In genomic region chr5:176810084-176810597, GRCh38 we compare ENCODE assay signal across 8 cellular contexts. TPM values are rescaled to one million over a fixed set of nuclear protein-coding genes. Genes with fewer than 3 reads are reported as not detected.
DNase-seq lines count a peak whose midpoint lies in the region; ATAC-seq and TF ChIP-seq lines count a peak whose summit lies in the region.

UNC5A (plus strand) TSS chr5:176810559; CDS start chr5:176810751, 192 bp downstream.

- no peak within 1 kb of the TSS for H3K27ac Mint-ChIP-seq in activated CD4-positive, alpha-beta T cell treated with anti-CD3 and anti-CD28 coated beads, Interleukin-2, amount 10 ng/mL, durations not matched to agents 7 days and 5 days
- no peak within 1 kb of the TSS for H3K27ac Mint-ChIP-seq in natural killer cell treated with Interleukin-12 subunit alpha and Interleukin-12 subunit beta and Interleukin-15 and Interleukin-18, amount 100 ng/mL, for 72 hours

- H3K27me3 ChIP-seq in dorsolateral prefrontal cortex (peaks cover 0 to 42% (median 17%) of the 10 kb centered on the region in 45 donors), transverse colon (peaks cover 93% of the 10 kb centered on the region)

- TF ChIP-seq CTCF in dorsolateral prefrontal cortex (IDR thresholded peaks at IDR 0.05 in 54 of 56, conservative IDR thresholded peaks at IDR 0.05 in 2 of 56; ENCODE audit: low read depth in 1 of 56, partially characterized antibody in 56 of 56), result no peak
- no peak for TF ChIP-seq CTCF in transverse colon (IDR thresholded peaks at IDR 0.05)

- H3K27me3 Mint-ChIP-seq in activated CD4-positive, alpha-beta T cell treated with anti-CD3 and anti-CD28 coated beads, Interleukin-2, amount 10 ng/mL, durations not matched to agents 7 days and 5 days, result peaks cover 60% of the 10 kb centered on the region
- peaks cover 44 to 60% of the 10 kb centered on the region in 2 donors for H3K27me3 Mint-ChIP-seq in natural killer cell treated with Interleukin-12 subunit alpha and Interleukin-12 subunit beta and Interleukin-15 and Interleukin-18, amount 100 ng/mL, for 72 hours

- intact Hi-C loops in dorsolateral prefrontal cortex (cut with DNase I) (loop anchor here in 1 of 2 donors (10.0 kb wide), 1 partner anchor 155 kb away; no protein-coding TSS in a partner anchor), transverse colon (cut with DNase I; ENCODE audit: low total_unique reads) (no loop called here)

- CTCF ChIA-PET in activated CD4-positive, alpha-beta T cell treated with anti-CD3 and anti-CD28 coated beads, Interleukin-2, amount 10 ng/mL, durations not matched to agents 7 days and 5 days (lab: Charles Lee), result no interaction called here

- peaks cover 0 to 17% (median 16%) of the 10 kb centered on the region in 4 donors for H3K4me1 ChIP-seq in transverse colon

- no peaks in the 10 kb centered on the region for H3K36me3 ChIP-seq in transverse colon

- in situ Hi-C loops in transverse colon (cut with MboI; ENCODE audit: low pct_ligation_motif_present in 1 of 4, low pct_unique_long_range_greater_than_20kb in 1 of 4, low sequenced_read_pairs in 3 of 4), result no loop called here

- H3K9me3 ChIP-seq in transverse colon, result no peaks in the 10 kb centered on the region

- no peaks in the 10 kb centered on the region for H3K36me3 Mint-ChIP-seq in activated CD4-positive, alpha-beta T cell treated with anti-CD3 and anti-CD28 coated beads, Interleukin-2, amount 10 ng/mL, durations not matched to agents 7 days and 5 days (ENCODE audit: low read depth)
- no peaks in the 10 kb centered on the region for H3K36me3 Mint-ChIP-seq in natural killer cell treated with Interleukin-12 subunit alpha and Interleukin-12 subunit beta and Interleukin-15 and Interleukin-18, amount 100 ng/mL, for 72 hours

- peak within 1 kb of the TSS; percentile 38 for H3K4me3 Mint-ChIP-seq in activated CD4-positive, alpha-beta T cell treated with anti-CD3 and anti-CD28 coated beads, Interleukin-2, amount 10 ng/mL, durations not matched to agents 7 days and 5 days
- peak within 1 kb of the TSS; percentile 69 for H3K4me3 Mint-ChIP-seq in natural killer cell treated with Interleukin-12 subunit alpha and Interleukin-12 subunit beta and Interleukin-15 and Interleukin-18, amount 100 ng/mL, for 72 hours

- DNase-seq in ELF-1 (ENCODE audit: low read depth, low spot score) (peak; percentile 58), NCI-H1092 treated with DMSO at 0.1 percent for 48 hours (lab: John Stamatoyannopoulos, UW) (peak; percentile 43), dorsolateral prefrontal cortex (peak in 2 of 10 donors; percentile 72 to 76), transverse colon (peak; percentile 18), H4 (ENCODE audit: low spot score) (no peak), NCI-H2107 (lab: John Stamatoyannopoulos, UW) (no peak)
- DNase-seq in activated CD4-positive, alpha-beta T cell treated with anti-CD3 and anti-CD28 coated beads, Interleukin-2, amount 10 ng/mL, durations not matched to agents 7 days and 5 days, result peak; percentile 46
- peak; percentile 62 for DNase-seq in natural killer cell treated with Interleukin-12 subunit alpha and Interleukin-12 subunit beta and Interleukin-15 and Interleukin-18, amount 100 ng/mL, for 72 hours (ENCODE audit: low spot score)

- TF ChIP-seq EP300 in transverse colon (IDR thresholded peaks at IDR 0.05; ENCODE audit: low read depth), result no peak

- peaks cover 7% of the 10 kb centered on the region for H3K4me1 Mint-ChIP-seq in activated CD4-positive, alpha-beta T cell treated with anti-CD3 and anti-CD28 coated beads, Interleukin-2, amount 10 ng/mL, durations not matched to agents 7 days and 5 days
- peaks cover 7 to 16% of the 10 kb centered on the region in 2 donors for H3K4me1 Mint-ChIP-seq in natural killer cell treated with Interleukin-12 subunit alpha and Interleukin-12 subunit beta and Interleukin-15 and Interleukin-18, amount 100 ng/mL, for 72 hours (ENCODE audit: low read depth in 2 of 2)

- POLR2A ChIA-PET in activated CD4-positive, alpha-beta T cell treated with anti-CD3 and anti-CD28 coated beads, Interleukin-2, amount 10 ng/mL, durations not matched to agents 7 days and 5 days (lab: Charles Lee), result no interaction called here

- H3K27ac ChIP-seq in dorsolateral prefrontal cortex (peak within 1 kb of the TSS in 56 of 59 donors; percentile 24 to 94 (median 81)), transverse colon (no peak within 1 kb of the TSS)

- H3K9me3 Mint-ChIP-seq in activated CD4-positive, alpha-beta T cell treated with anti-CD3 and anti-CD28 coated beads, Interleukin-2, amount 10 ng/mL, durations not matched to agents 7 days and 5 days, result no peaks in the 10 kb centered on the region
- H3K9me3 Mint-ChIP-seq in natural killer cell treated with Interleukin-12 subunit alpha and Interleukin-12 subunit beta and Interleukin-15 and Interleukin-18, amount 100 ng/mL, for 72 hours, result no peaks in the 10 kb centered on the region

- peak within 1 kb of the TSS; percentile 34 to 74 (median 57) for H3K4me3 ChIP-seq in dorsolateral prefrontal cortex
- peak within 1 kb of the TSS in 2 of 4 donors; percentile 24 to 50 for H3K4me3 ChIP-seq in transverse colon

- ATAC-seq in natural killer cell treated with Interleukin-12 subunit alpha and Interleukin-12 subunit beta and Interleukin-15 and Interleukin-18, amount 100 ng/mL, for 72 hours, result peak; percentile 35 to 67

- WGBS in transverse colon (ENCODE audit: low coverage in 1 of 2), 2 donors, result 0% methylated on average over 35 of the region's 65 CpGs; no CpG with 5 or more reads in 1 of the 2 donors

- no peak for TF ChIP-seq POLR2A in transverse colon (IDR thresholded peaks at IDR 0.05)

RNA-seq across cellular contexts. Expression of gene UNC5A, which starts in this region (rescaled TPM):
- total RNA-seq in activated CD4-positive, alpha-beta T cell treated with anti-CD3 and anti-CD28 coated beads, Interleukin-2, amount 10 ng/mL, durations not matched to agents 7 days and 5 days, result not detected
- 100 to 1,000 TPM in 13 of 120 experiments, 10 to 100 TPM in 107; 23.7 to 116 (median 81.0) TPM for total RNA-seq in dorsolateral prefrontal cortex
- not detected for total RNA-seq in natural killer cell treated with Interleukin-12 subunit alpha and Interleukin-12 subunit beta and Interleukin-15 and Interleukin-18, amount 100 ng/mL, for 72 hours
- total RNA-seq in transverse colon, result under 1 TPM in 1 of 4 donors, not detected in 3; 0.32 TPM
- 0.56 and 1.6 TPM in 2 replicates for total RNA-seq in H4 (2014; rRNA removed; shearing (Covaris generic))

Comparison
In these comparisons a context has a peak if more than half of its experiments do, and no peak if none do; other contexts are left out.
1. Peak in DNase-seq in activated CD4-positive, alpha-beta T cell treated with anti-CD3 and anti-CD28 coated beads, Interleukin-2, amount 10 ng/mL, durations not matched to agents 7 days and 5 days; RNA of the gene not detected or under 1 TPM.
2. Peak in DNase-seq and ATAC-seq in natural killer cell treated with Interleukin-12 subunit alpha and Interleukin-12 subunit beta and Interleukin-15 and Interleukin-18, amount 100 ng/mL, for 72 hours; RNA of the gene not detected or under 1 TPM.
3. Peak in DNase-seq in transverse colon; RNA of the gene not detected or under 1 TPM.
4. DNase-seq: peak in ELF-1 (single experiment) and NCI-H1092 treated with DMSO at 0.1 percent for 48 hours (single experiment); none in H4 (single experiment) and NCI-H2107 (single experiment).
5. H3K27ac ChIP-seq: peak in dorsolateral prefrontal cortex (56 of 59); none in transverse colon (0 of 4).